ENCODE assay signal across 9 cellular contexts in the genomic region with DNA sequence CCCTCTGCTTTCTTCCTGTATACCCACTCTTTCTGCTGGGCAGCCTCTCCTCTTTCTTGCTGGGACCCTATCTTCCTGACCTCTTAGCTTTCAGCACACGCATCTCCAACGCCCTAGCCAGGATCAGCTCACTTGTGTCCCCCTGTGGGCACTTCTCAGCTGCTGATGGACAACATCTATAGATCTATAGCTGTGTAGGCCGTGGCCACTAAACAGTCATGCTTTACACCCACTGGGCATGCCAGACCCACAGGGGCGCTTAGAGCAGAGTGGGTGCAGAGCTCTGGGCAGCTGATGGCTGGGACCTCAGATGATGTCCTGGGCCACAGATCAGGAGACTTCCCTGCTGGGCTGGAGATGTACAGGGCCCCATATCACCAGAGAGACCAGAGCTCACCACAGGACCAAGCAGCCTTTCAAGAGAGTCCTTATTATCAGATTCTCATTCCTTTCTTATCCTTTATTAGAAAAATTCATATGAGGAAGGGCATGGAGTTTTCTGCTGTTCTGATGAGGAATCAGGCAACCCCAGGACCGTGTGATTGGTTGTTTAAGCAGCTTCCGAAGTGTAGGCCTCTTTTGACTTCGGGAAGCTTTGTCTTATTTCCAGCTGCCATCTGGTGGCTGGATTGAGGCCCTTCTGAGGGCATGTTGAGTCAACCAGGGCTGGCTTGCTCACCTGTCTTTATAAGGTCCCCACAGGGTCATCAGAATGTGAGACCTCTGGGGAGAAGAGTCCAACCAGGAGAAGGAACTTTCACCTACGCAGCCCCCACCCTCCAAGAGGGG.
DNase-seq lines count a peak whose midpoint lies in the region; ATAC-seq and TF ChIP-seq lines count a peak whose summit lies in the region.
"Had no signal": no experiment of that assay in that cellular context is flagged by ENCODE, and none has a peak within 500 bp of the region (broad histone marks: within the 10 kb centered on the region; RNA-seq: fewer than 3 reads in every experiment).

No MANE protein-coding gene starts in this region.

- peak; percentile 83 for TF ChIP-seq CTCF in GM10248 (IDR thresholded peaks at IDR 0.05; ENCODE audit: control extremely low read depth, extremely low read depth, low read depth, missing control alignments)
- peak; percentile 60 for TF ChIP-seq CTCF in lower lobe of right lung (IDR thresholded peaks at IDR 0.05)

- H3K4me1 ChIP-seq in lower lobe of right lung: no peaks in the 10 kb centered on the region

- POLR2A ChIA-PET in GM10248 (lab: Yijun Ruan, JAX): interaction anchor here (0.9 kb wide), 1 partner anchor 119 kb away, joined by 3 read pairs; a partner anchor contains a TSS

- H3K36me3 ChIP-seq in lower lobe of right lung: no peaks in the 10 kb centered on the region

- intact Hi-C loops in lower lobe of right lung (cut with DNase I): no loop called here

- H3K9me3 ChIP-seq in lower lobe of right lung: no peaks in the 10 kb centered on the region

- no peak overlapping the region for H3K4me3 ChIP-seq in lower lobe of right lung
- H3K4me3 ChIP-seq: skin epidermis had no signal

- DNase-seq in 8988T (peak; percentile 48), GM10248 (ENCODE audit: extremely low spot score) (peak; percentile 85), NCI-H1930 (lab: John Stamatoyannopoulos, UW) (peak; percentile 22 to 45), dermis microvascular lymphatic vessel endothelial cell (ENCODE audit: low read depth in 2 of 2) (peak; percentile 71 to 85), lower lobe of right lung (no peak), KG1 (lab: John Stamatoyannopoulos, UW) (no peak)
- DNase-seq in activated CD4-positive, alpha-beta T cell treated with anti-CD3 and anti-CD28 coated beads for 1 hour: peak; percentile 21
- DNase-seq in stimulated activated CD8-positive, alpha-beta memory T cell treated with anti-CD3 and anti-CD28 coated beads, Interleukin-15, amount 100 ng/mL, for 48 hours (ENCODE audit: low read depth in 2 of 2): peak; percentile 20 to 32

- CTCF ChIA-PET in GM10248 (lab: Yijun Ruan, JAX): interaction anchor here (0.6 to 8.9 kb wide), 44 partner anchors 9 to 364 kb away, joined by 3 to 208 read pairs (median 4); a partner anchor contains a TSS

- H3K27me3 ChIP-seq in lower lobe of right lung (ENCODE audit: low read depth): no peaks in the 10 kb centered on the region

- ATAC-seq in lower lobe of right lung: peak; percentile 62 to 75

- H3K27ac ChIP-seq in lower lobe of right lung: no peak overlapping the region

Comparison
In these comparisons a context has a peak if more than half of its experiments do, and no peak if none do; other contexts are left out.
1. DNase-seq: peak in 8988T (single experiment), GM10248 (single experiment), NCI-H1930 (2 of 2), activated CD4-positive, alpha-beta T cell treated with anti-CD3 and anti-CD28 coated beads for 1 hour (single experiment), dermis microvascular lymphatic vessel endothelial cell (2 of 2) and stimulated activated CD8-positive, alpha-beta memory T cell treated with anti-CD3 and anti-CD28 coated beads, Interleukin-15, amount 100 ng/mL, for 48 hours (2 of 2); none in lower lobe of right lung (single experiment) and KG1 (single experiment).